ENCODE assay signal across 1 cellular context in the genomic region with DNA sequence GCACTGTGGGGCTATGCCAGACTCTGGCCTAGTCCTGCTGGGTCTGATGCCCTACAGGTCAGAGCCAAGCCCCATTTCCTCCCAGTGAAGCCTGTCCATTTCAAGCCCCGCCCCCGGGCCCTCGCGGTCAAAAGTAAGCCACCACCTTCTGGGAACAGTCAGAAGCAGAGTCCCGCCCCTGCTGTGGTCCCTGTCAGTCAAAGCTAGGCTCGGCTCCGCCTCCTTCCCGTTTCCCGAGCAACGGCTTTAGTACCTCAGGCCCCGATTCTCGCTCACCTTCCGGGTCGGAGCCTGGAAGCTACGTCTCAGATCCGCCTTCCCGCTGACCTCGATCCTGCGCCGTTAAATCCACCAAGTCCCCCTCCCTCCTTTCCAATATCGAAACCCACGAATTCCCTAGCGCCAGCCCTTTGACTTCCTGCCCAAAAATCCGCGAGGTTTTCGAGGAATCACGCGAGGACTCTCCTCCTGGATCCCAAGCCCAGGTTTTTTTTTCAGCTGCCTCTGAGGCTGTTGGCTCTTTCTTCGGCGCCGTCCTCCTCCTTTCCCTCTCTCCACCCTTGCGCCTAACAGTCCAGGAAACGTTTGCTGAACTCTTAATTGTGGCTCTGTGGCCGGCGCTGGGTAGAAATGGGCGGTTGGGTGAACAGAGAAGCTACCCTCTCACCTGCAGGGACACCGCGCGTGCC.
TF ChIP-seq lines count a peak whose summit lies in the region.

No MANE protein-coding gene starts in this region.

TF ChIP-seq in SK-N-SH treated with all-trans-retinoic acid at 6 μM for 48 hours, 23 proteins besides CTCF, POLR2A, EP300 and RAD21 (continued from another document):
- TF ChIP-seq ARNTL (CRISPR knock-in tag; IDR thresholded peaks at IDR 0.05; ENCODE audit: borderline replicate concordance, low read depth) (no peak), RARB (CRISPR knock-in tag; IDR thresholded peaks at IDR 0.05) (no peak), ZFP3 (CRISPR knock-in tag; IDR thresholded peaks at IDR 0.05) (no peak), GLIS3 (CRISPR knock-in tag; IDR thresholded peaks at IDR 0.05) (no peak), CSDC2 (CRISPR knock-in tag; IDR thresholded peaks at IDR 0.05) (no peak), ZNF70 (CRISPR knock-in tag; IDR thresholded peaks at IDR 0.05) (no peak), ESRRG (CRISPR knock-in tag; IDR thresholded peaks at IDR 0.05) (no peak)
- TF ChIP-seq, protein P1, sequence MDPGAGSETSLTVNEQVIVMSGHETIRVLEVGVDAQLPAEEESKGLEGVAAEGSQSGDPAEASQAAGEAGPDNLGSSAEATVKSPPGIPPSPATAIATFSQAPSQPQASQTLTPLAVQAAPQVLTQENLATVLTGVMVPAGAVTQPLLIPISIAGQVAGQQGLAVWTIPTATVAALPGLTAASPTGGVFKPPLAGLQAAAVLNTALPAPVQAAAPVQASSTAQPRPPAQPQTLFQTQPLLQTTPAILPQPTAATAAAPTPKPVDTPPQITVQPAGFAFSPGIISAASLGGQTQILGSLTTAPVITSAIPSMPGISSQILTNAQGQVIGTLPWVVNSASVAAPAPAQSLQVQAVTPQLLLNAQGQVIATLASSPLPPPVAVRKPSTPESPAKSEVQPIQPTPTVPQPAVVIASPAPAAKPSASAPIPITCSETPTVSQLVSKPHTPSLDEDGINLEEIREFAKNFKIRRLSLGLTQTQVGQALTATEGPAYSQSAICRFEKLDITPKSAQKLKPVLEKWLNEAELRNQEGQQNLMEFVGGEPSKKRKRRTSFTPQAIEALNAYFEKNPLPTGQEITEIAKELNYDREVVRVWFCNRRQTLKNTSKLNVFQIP (CRISPR knock-in tag; IDR thresholded peaks at IDR 0.05; ENCODE audit: borderline replicate concordance, low read depth), result no peak
- TF ChIP-seq, protein P2, sequence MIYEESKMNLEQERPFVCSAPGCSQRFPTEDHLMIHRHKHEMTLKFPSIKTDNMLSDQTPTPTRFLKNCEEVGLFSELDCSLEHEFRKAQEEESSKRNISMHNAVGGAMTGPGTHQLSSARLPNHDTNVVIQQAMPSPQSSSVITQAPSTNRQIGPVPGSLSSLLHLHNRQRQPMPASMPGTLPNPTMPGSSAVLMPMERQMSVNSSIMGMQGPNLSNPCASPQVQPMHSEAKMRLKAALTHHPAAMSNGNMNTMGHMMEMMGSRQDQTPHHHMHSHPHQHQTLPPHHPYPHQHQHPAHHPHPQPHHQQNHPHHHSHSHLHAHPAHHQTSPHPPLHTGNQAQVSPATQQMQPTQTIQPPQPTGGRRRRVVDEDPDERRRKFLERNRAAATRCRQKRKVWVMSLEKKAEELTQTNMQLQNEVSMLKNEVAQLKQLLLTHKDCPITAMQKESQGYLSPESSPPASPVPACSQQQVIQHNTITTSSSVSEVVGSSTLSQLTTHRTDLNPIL (CRISPR knock-in tag; IDR thresholded peaks at IDR 0.05; ENCODE audit: low read depth), result no peak
